Comparison of ENCODE assay signal across 11 cellular contexts in genomic region chr6:113732384-113732966, GRCh38.
DNase-seq lines count a peak whose midpoint lies in the region; ATAC-seq and TF ChIP-seq lines count a peak whose summit lies in the region.
"Had no signal": no experiment of that assay in that cellular context is flagged by ENCODE, and none has a peak within 500 bp of the region (broad histone marks: within the 10 kb centered on the region; RNA-seq: fewer than 3 reads in every experiment).

No MANE protein-coding gene starts in this region.

- CTCF ChIA-PET in A673 (lab: Charles Lee): no interaction called here

- no peak overlapping the region for H3K27ac ChIP-seq in A673 (ENCODE audit: low read depth, low read length, poor library complexity, severe bottlenecking)
- H3K27ac ChIP-seq: BLaER1 treated with 17β-estradiol and CSF1 and Interleukin-3, amounts not matched to agents 10 nM and 100 nM; neutrophil had no signal

- intact Hi-C loops in A673 (cut with micrococcal nuclease; ENCODE audit: unreplicated experiment): no loop called here

- POLR2A ChIA-PET in A673 (lab: Charles Lee; ENCODE audit: low non-redundant PET): no interaction called here

- H3K36me3 Mint-ChIP-seq in mesothelial cell of epicardium: no peaks in the 10 kb centered on the region
- H3K36me3 Mint-ChIP-seq in activated T-cell treated with anti-CD3 and anti-CD28 coated beads, Interleukin-2, amount 50 U/mL, for 72 hours (ENCODE audit: insufficient read depth in 2 of 2): no peaks in the 10 kb centered on the region
- H3K36me3 Mint-ChIP-seq in stimulated activated memory B cell treated with anti-CD40 and anti-IgM and Interleukin-4, amounts not matched to agents 10 μg/mL and 1 μg/mL and 100 μg/mL, for 72 hours: no peaks in the 10 kb centered on the region

- H3K27ac Mint-ChIP-seq in mesothelial cell of epicardium: peak overlapping the region; percentile 22
- no peak overlapping the region for H3K27ac Mint-ChIP-seq in activated T-cell treated with anti-CD3 and anti-CD28 coated beads, Interleukin-2, amount 50 U/mL, for 72 hours
- H3K27ac Mint-ChIP-seq in stimulated activated memory B cell treated with anti-CD40 and anti-IgM and Interleukin-4, amounts not matched to agents 10 μg/mL and 1 μg/mL and 100 μg/mL, for 72 hours: no peak overlapping the region
- H3K27ac Mint-ChIP-seq: T-helper 1 cell treated with Interleukin-12 subunit alpha and Interleukin-12 subunit beta and Interleukin-4 antibody, amounts not matched to agents 30 μg/mL and 1 μg/mL, for 36 hours had no signal

- no TSS peak for BruUV-seq in A673 (replicated peaks; lab: Mats Ljungman, UMichigan)

- no peaks in the 10 kb centered on the region for H3K27me3 Mint-ChIP-seq in mesothelial cell of epicardium (ENCODE audit: low read depth)
- peaks cover 6% of the 10 kb centered on the region for H3K27me3 Mint-ChIP-seq in activated T-cell treated with anti-CD3 and anti-CD28 coated beads, Interleukin-2, amount 50 U/mL, for 72 hours (ENCODE audit: low read depth)
- no peaks in the 10 kb centered on the region for H3K27me3 Mint-ChIP-seq in stimulated activated memory B cell treated with anti-CD40 and anti-IgM and Interleukin-4, amounts not matched to agents 10 μg/mL and 1 μg/mL and 100 μg/mL, for 72 hours

- H3K9me3 Mint-ChIP-seq in mesothelial cell of epicardium: no peaks in the 10 kb centered on the region
- peaks cover 0 to 2% of the 10 kb centered on the region in 2 donors for H3K9me3 Mint-ChIP-seq in activated T-cell treated with anti-CD3 and anti-CD28 coated beads, Interleukin-2, amount 50 U/mL, for 72 hours
- H3K9me3 Mint-ChIP-seq in stimulated activated memory B cell treated with anti-CD40 and anti-IgM and Interleukin-4, amounts not matched to agents 10 μg/mL and 1 μg/mL and 100 μg/mL, for 72 hours: no peaks in the 10 kb centered on the region
- H3K9me3 Mint-ChIP-seq: T-helper 1 cell treated with Interleukin-12 subunit alpha and Interleukin-12 subunit beta and Interleukin-4 antibody, amounts not matched to agents 30 μg/mL and 1 μg/mL, for 36 hours had no signal

- H3K4me3 ChIP-seq in A673 (ENCODE audit: low read depth, low read length, poor library complexity, severe bottlenecking) (no peak overlapping the region), endocrine pancreas (ENCODE audit: control insufficient read depth, insufficient read depth, low read length) (peak overlapping the region; percentile 9)
- H3K4me3 ChIP-seq: BLaER1 treated with 17β-estradiol and CSF1 and Interleukin-3, amounts not matched to agents 10 nM and 100 nM had no signal

- H3K9me3 ChIP-seq in A673 (ENCODE audit: low read depth, low read length, poor library complexity, severe bottlenecking) (no peaks in the 10 kb centered on the region), endocrine pancreas (ENCODE audit: control insufficient read depth, low read length) (no peaks in the 10 kb centered on the region)
- H3K9me3 ChIP-seq: BLaER1 treated with 17β-estradiol and CSF1 and Interleukin-3, amounts not matched to agents 10 nM and 100 nM; neutrophil had no signal

- H3K4me1 Mint-ChIP-seq in mesothelial cell of epicardium: peaks cover 20% of the 10 kb centered on the region
- peaks cover 6% of the 10 kb centered on the region for H3K4me1 Mint-ChIP-seq in activated T-cell treated with anti-CD3 and anti-CD28 coated beads, Interleukin-2, amount 50 U/mL, for 72 hours (ENCODE audit: low read depth)
- peaks cover 14% of the 10 kb centered on the region for H3K4me1 Mint-ChIP-seq in stimulated activated memory B cell treated with anti-CD40 and anti-IgM and Interleukin-4, amounts not matched to agents 10 μg/mL and 1 μg/mL and 100 μg/mL, for 72 hours

- H3K36me3 ChIP-seq in A673 (ENCODE audit: insufficient read depth, low read length, poor library complexity, severe bottlenecking): no peaks in the 10 kb centered on the region
- H3K36me3 ChIP-seq in endocrine pancreas (ENCODE audit: control insufficient read depth, insufficient read depth, low read length): no peaks in the 10 kb centered on the region
- H3K36me3 ChIP-seq: BLaER1 treated with 17β-estradiol and CSF1 and Interleukin-3, amounts not matched to agents 10 nM and 100 nM; neutrophil had no signal

- no peak for TF ChIP-seq CTCF in A673 (conservative IDR thresholded peaks at IDR 0.05; ENCODE audit: low read depth, low read length)
- no peak for TF ChIP-seq CTCF in mesothelial cell of epicardium (IDR thresholded peaks at IDR 0.05; ENCODE audit: unreplicated experiment)

- H3K9ac ChIP-seq in endocrine pancreas (ENCODE audit: control insufficient read depth, insufficient read depth, low read length): no peak overlapping the region
- H3K9ac ChIP-seq: BLaER1 treated with 17β-estradiol and CSF1 and Interleukin-3, amounts not matched to agents 10 nM and 100 nM had no signal

- no peaks in the 10 kb centered on the region for H3K27me3 ChIP-seq in A673 (replicated peaks; ENCODE audit: insufficient read depth, low read depth, low read length, poor library complexity)
- H3K27me3 ChIP-seq in endocrine pancreas (ENCODE audit: control insufficient read depth, insufficient read depth, low read length): no peaks in the 10 kb centered on the region
- H3K27me3 ChIP-seq: BLaER1 treated with 17β-estradiol and CSF1 and Interleukin-3, amounts not matched to agents 10 nM and 100 nM; neutrophil had no signal

- DNase-seq in A673 (ENCODE audit: low spot score) (peak; percentile 6), NCI-H2227 (lab: John Stamatoyannopoulos, UW; ENCODE audit: unreplicated experiment) (peak; percentile 37), mesothelial cell of epicardium (ENCODE audit: low spot score in 2 of 2, unreplicated experiment in 2 of 2) (no peak)
- no peak for DNase-seq in activated T-cell treated with anti-CD3 and anti-CD28 coated beads, Interleukin-2, amount 50 U/mL, for 72 hours
- no peak for DNase-seq in stimulated activated CD4-positive, alpha-beta T cell treated with anti-CD3 and anti-CD28 coated beads, Interleukin-2, amount 100 ng/mL, for 48 hours

- H3K4me1 ChIP-seq in A673 (ENCODE audit: insufficient read depth, low read length, poor library complexity, severe bottlenecking) (peaks cover 24% of the 10 kb centered on the region), endocrine pancreas (ENCODE audit: control insufficient read depth, insufficient read depth, low read length) (peaks cover 3% of the 10 kb centered on the region)

- H3K4me3 Mint-ChIP-seq in mesothelial cell of epicardium: no peak overlapping the region
- no peak overlapping the region for H3K4me3 Mint-ChIP-seq in activated T-cell treated with anti-CD3 and anti-CD28 coated beads, Interleukin-2, amount 50 U/mL, for 72 hours
- no peak overlapping the region for H3K4me3 Mint-ChIP-seq in stimulated activated memory B cell treated with anti-CD40 and anti-IgM and Interleukin-4, amounts not matched to agents 10 μg/mL and 1 μg/mL and 100 μg/mL, for 72 hours
- H3K4me3 Mint-ChIP-seq: T-helper 1 cell treated with Interleukin-12 subunit alpha and Interleukin-12 subunit beta and Interleukin-4 antibody, amounts not matched to agents 30 μg/mL and 1 μg/mL, for 36 hours had no signal

- no peak for ATAC-seq in activated T-cell treated with anti-CD3 and anti-CD28 coated beads, Interleukin-2, amount 50 U/mL, for 72 hours (replicated peaks in 1 of 2)
- ATAC-seq in HG02840 (IDR thresholded peaks at IDR 0.05; ENCODE audit: low FRiP score, unreplicated experiment): no peak
- ATAC-seq in stimulated activated memory B cell treated with anti-CD40 and anti-IgM and Interleukin-4, amounts not matched to agents 10 μg/mL and 1 μg/mL and 100 μg/mL, for 72 hours: no peak

Comparison
In these comparisons a context has a peak if more than half of its experiments do, and no peak if none do; other contexts are left out.
1. DNase-seq: peak in A673 (single experiment) and NCI-H2227 (single experiment); none in mesothelial cell of epicardium (0 of 2), activated T-cell treated with anti-CD3 and anti-CD28 coated beads, Interleukin-2, amount 50 U/mL, for 72 hours (0 of 2) and stimulated activated CD4-positive, alpha-beta T cell treated with anti-CD3 and anti-CD28 coated beads, Interleukin-2, amount 100 ng/mL, for 48 hours (0 of 2).